Comparison of ENCODE assay signal across 25 cellular contexts in the genomic region with DNA sequence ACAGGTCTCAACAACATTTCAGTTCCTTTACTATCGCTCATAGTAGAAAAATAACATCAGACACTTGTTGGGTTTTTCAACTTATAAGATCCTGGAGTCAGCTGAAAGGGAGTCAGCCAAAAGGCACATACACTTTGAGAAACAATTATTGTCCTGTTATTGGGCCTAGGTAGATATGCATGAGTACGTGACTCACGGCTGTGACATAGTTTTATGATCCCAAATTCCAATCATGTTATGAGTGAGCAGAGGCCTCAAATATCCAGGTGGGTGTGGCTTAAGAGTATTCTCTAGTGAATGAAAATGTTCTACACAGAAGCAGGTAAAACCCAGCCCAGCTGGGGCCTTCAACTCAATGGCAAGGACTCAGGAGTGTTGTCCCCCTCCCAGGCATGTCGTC. TPM values are rescaled to one million over a fixed set of nuclear protein-coding genes. Genes with fewer than 3 reads are reported as not detected.
"Had no signal": no experiment of that assay in that cellular context is flagged by ENCODE, and none has a peak within 500 bp of the region (broad histone marks: within the 10 kb centered on the region; RNA-seq: fewer than 3 reads in every experiment).

No MANE protein-coding gene starts in this region.

- H3K4me3 ChIP-seq: esophagus squamous epithelium, gastroesophageal sphincter, left ventricle myocardium inferior, ovary, prostate gland, thyroid gland, upper lobe of right lung had no signal

- ATAC-seq: activated CD8-positive, alpha-beta T cell treated with anti-CD3 and anti-CD28 coated beads, Interleukin-2, amount 10 ng/mL, durations not matched to agents 7 days and 5 days; activated naive CD4-positive, alpha-beta T cell treated with anti-CD3 and anti-CD28 coated beads, Interleukin-2, amount 50 U/mL, for 72 hours; activated T-helper 17 cell treated with anti-CD3 and anti-CD28 coated beads, Interleukin-2, amount 50 U/mL, for 72 hours; effector memory CD8-positive, alpha-beta T cell; gastroesophageal sphincter; natural killer cell treated with Interleukin-12 subunit alpha and Interleukin-12 subunit beta and Interleukin-15 and Interleukin-18, amount 100 ng/mL, for 72 hours; stimulated activated naive CD8-positive, alpha-beta T cell treated with anti-CD3 and anti-CD28 coated beads, Interleukin-15, Interleukin-2, amounts not matched to agents 100 U/mL and 50 U/mL, for 24 hours; upper lobe of right lung had no signal

- DNase-seq: activated CD4-positive, alpha-beta T cell treated with anti-CD3 and anti-CD28 coated beads for 1 hour; activated CD4-positive, alpha-beta T cell treated with anti-CD3 and anti-CD28 coated beads, Interleukin-2, amount 50 U/mL, for 1 hour; activated CD8-positive, alpha-beta T cell treated with anti-CD3 and anti-CD28 coated beads, Interleukin-2, amount 10 ng/mL, durations not matched to agents 7 days and 5 days; activated T-cell treated with anti-CD3 and anti-CD28 coated beads, Interleukin-2, amount 50 U/mL, for 1 hour; effector memory CD8-positive, alpha-beta T cell; esophagus squamous epithelium; head of caudate nucleus; islet precursor cell; left ventricle myocardium inferior; midbrain; ovary; stimulated activated CD4-positive, alpha-beta T cell treated with anti-CD3 and anti-CD28 coated beads, Interleukin-4, amount 100 ng/mL, for 4 hours; stimulated activated naive CD8-positive, alpha-beta T cell treated with anti-CD3 and anti-CD28 coated beads, Interleukin-15, Interleukin-2, amounts not matched to agents 100 U/mL and 50 U/mL, for 24 hours; T-helper 9 cell; thyroid gland; upper lobe of right lung had no signal

RNA-seq across cellular contexts. Expression of a gene that starts 47.9 kb away (rescaled TPM):
- total RNA-seq: dermis microvascular lymphatic vessel endothelial cell, endothelial cell of umbilical vein, gastroesophageal sphincter, left ventricle myocardium inferior, lung microvascular endothelial cell, prostate gland, subcutaneous adipose tissue had no signal
